Comparison of ENCODE assay signal across 13 cellular contexts in genomic region chr14:32397871-32398640, GRCh38.
DNase-seq lines count a peak whose midpoint lies in the region; FAIRE-seq and TF ChIP-seq lines count a peak whose summit lies in the region.
"Had no signal": no experiment of that assay in that cellular context is flagged by ENCODE, and none has a peak within 500 bp of the region (broad histone marks: within the 10 kb centered on the region; RNA-seq: fewer than 3 reads in every experiment).

No MANE protein-coding gene starts in this region.

- no peak overlapping the region for H3K27ac ChIP-seq in Peyer's patch
- H3K27ac ChIP-seq: BLaER1, cardiac muscle cell had no signal

- CTCF ChIA-PET in AG04449 (lab: Yijun Ruan, JAX) = interaction anchor here (1.6 kb wide), 1 partner anchor 15 kb away, joined by 7 read pairs; no protein-coding TSS in a partner anchor

- no peak for FAIRE-seq in GM12891 (lab: Jason Lieb, UNC)
- FAIRE-seq: TTC549 had no signal

- H3K36me3 ChIP-seq in Peyer's patch = no peaks in the 10 kb centered on the region
- H3K36me3 ChIP-seq: BLaER1, cardiac muscle cell had no signal

- H3K4me3 ChIP-seq in AG04449 (ENCODE audit: low read depth, low read length) (no peak overlapping the region), LNCaP clone FGC (ENCODE audit: low read depth, low read length) (peak overlapping the region; percentile 24; the same call in 1 of the 2 replicates), cardiac fibroblast (replicated peaks in 1 of 2; ENCODE audit: low read depth in 2 of 2, low read length in 2 of 2) (no peak overlapping the region), Peyer's patch (no peak overlapping the region)
- H3K4me3 ChIP-seq: BLaER1, cardiac muscle cell had no signal

- peak; percentile 64 for DNase-seq in AG04449 (ENCODE audit: low read depth, low spot score)
- DNase-seq in LNCaP clone FGC (ENCODE audit: low read depth) = peak; percentile 89
- peak; percentile 47 to 51 for DNase-seq in cardiac fibroblast (ENCODE audit: low read depth in 2 of 2)
- peak; percentile 58 for DNase-seq in kidney tubule cell (ENCODE audit: low spot score)
- DNase-seq in GM10266 (ENCODE audit: extremely low spot score) = no peak
- DNase-seq in GM12891 (ENCODE audit: insufficient read length, low spot score) = no peak
- DNase-seq in stimulated activated CD4-positive, alpha-beta T cell treated with anti-CD3 and anti-CD28 coated beads, Interleukin-2, amount 100 ng/mL, for 24 hours = no peak
- no peak for DNase-seq in Peyer's patch
- DNase-seq: MV-4-11; stimulated activated naive CD4-positive, alpha-beta T cell treated with Interleukin-2 at 50 U/mL for 16 hours had no signal

- POLR2A ChIA-PET in AG04449 (lab: Yijun Ruan, JAX) = no interaction called here

- no peaks in the 10 kb centered on the region for H3K27me3 ChIP-seq in Peyer's patch
- H3K27me3 ChIP-seq: BLaER1, cardiac muscle cell had no signal

- TF ChIP-seq CTCF in AG04449 (IDR thresholded peaks at IDR 0.05; ENCODE audit: insufficient read depth, low read length, missing control alignments) = no peak
- no peak for TF ChIP-seq CTCF in LNCaP clone FGC (IDR thresholded peaks at IDR 0.05; ENCODE audit: control insufficient read depth, extremely low read depth, insufficient read depth)
- TF ChIP-seq CTCF in cardiac fibroblast (IDR thresholded peaks at IDR 0.05; ENCODE audit: low read depth, low read length) = no peak
- no peak for TF ChIP-seq CTCF in GM10266 (IDR thresholded peaks at IDR 0.05; ENCODE audit: control insufficient read depth, insufficient read depth, low read depth, missing control alignments)
- TF ChIP-seq CTCF in Peyer's patch (IDR thresholded peaks at IDR 0.05) = no peak

- TF ChIP-seq POLR2A in GM12891 (IDR thresholded peaks at IDR 0.05; ENCODE audit: low read depth, low read length) (no peak), Peyer's patch (IDR thresholded peaks at IDR 0.05) (no peak)

- H3K9me3 ChIP-seq in Peyer's patch = no peaks in the 10 kb centered on the region
- H3K9me3 ChIP-seq: BLaER1 had no signal

- no peaks in the 10 kb centered on the region for H3K4me1 ChIP-seq in Peyer's patch
- H3K4me1 ChIP-seq: BLaER1 had no signal

TF ChIP-seq in GM12891, 5 proteins besides CTCF, POLR2A, EP300 and RAD21:
- TF ChIP-seq POU2F2 (IDR thresholded peaks at IDR 0.05; ENCODE audit: low read depth, low read length) = no peak
- TF ChIP-seq PAX5 (IDR thresholded peaks at IDR 0.05; ENCODE audit: insufficient read depth, low read length, severe bottlenecking) = no peak
- TF ChIP-seq SPI1 (IDR thresholded peaks at IDR 0.05; ENCODE audit: low read depth, low read length) = no peak
- TF ChIP-seq POLR2AphosphoS5 (IDR thresholded peaks at IDR 0.05; ENCODE audit: low read depth, low read length) = no peak
- TF ChIP-seq TAF1 (IDR thresholded peaks at IDR 0.05; ENCODE audit: low read depth, low read length) = no peak

Comparison
In these comparisons a context has a peak if more than half of its experiments do, and no peak if none do; other contexts are left out.
1. DNase-seq: peak in AG04449 (single experiment), LNCaP clone FGC (single experiment), cardiac fibroblast (2 of 2) and kidney tubule cell (single experiment); none in GM10266 (single experiment), GM12891 (single experiment), stimulated activated CD4-positive, alpha-beta T cell treated with anti-CD3 and anti-CD28 coated beads, Interleukin-2, amount 100 ng/mL, for 24 hours (0 of 2) and Peyer's patch (0 of 3).